Comparison of ENCODE assay signal across 8 cellular contexts in the genomic region with DNA sequence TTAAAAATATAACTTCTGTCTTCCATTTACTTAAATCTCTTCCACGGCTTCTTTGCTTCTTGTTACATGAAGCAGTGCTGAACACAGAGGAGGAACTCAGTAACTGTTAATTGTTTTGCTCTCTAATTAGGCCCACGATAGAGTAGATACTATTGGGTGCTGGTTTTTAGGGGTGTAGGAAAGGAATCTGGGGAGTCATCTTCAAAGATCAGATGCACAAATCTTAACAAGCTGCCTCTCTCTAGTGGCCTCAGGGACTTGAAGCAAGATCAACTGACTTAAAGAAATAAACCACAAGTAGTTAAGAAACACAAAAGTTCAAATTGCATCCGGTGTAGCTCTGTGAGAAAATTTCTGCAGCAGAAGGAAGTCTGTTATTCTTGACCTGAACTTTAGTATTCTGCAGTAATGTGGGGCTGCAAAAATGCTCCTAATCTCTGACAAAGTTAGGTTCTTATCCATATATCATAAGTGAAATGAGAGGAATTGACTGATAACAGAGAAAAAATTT. TPM values are rescaled to one million over a fixed set of nuclear protein-coding genes. Genes with fewer than 3 reads are reported as not detected.
DNase-seq lines count a peak whose midpoint lies in the region; TF ChIP-seq lines count a peak whose summit lies in the region.

No MANE protein-coding gene starts in this region.

- H3K27ac ChIP-seq in GM23248, result no peak overlapping the region

- in situ Hi-C loops in GM13977 (cut with MboI; ENCODE audit: low pct_unique_long_range_greater_than_20kb, low sequenced_read_pairs, unreplicated experiment), result no loop called here
- in situ Hi-C loops in GM23248 (cut with MboI), result no loop called here
- in situ Hi-C loops in HAP-1 (cut with MboI; ENCODE audit: low sequenced_read_pairs), result no loop called here

- H3K79me2 ChIP-seq in GM23248 (ENCODE audit: insufficient read depth), result no peaks in the 10 kb centered on the region

- H3K9me3 ChIP-seq in GM23248 (ENCODE audit: low read depth) (no peaks in the 10 kb centered on the region), HAP-1 (0 out of 2 replicates have a peak, but pooled peaks cover 2% of the 10 kb centered on the region)

- peak overlapping the region; percentile 12; the same call in 1 of the 2 replicates for H2AFZ ChIP-seq in GM23248

- peaks cover 35% of the 10 kb centered on the region for H3F3A ChIP-seq in GM23248 (ENCODE audit: insufficient read depth)

- H3K9ac ChIP-seq in GM23248, result no peak overlapping the region

- TF ChIP-seq CTCF in GM13977 (IDR thresholded peaks at IDR 0.05; ENCODE audit: extremely low read depth, insufficient read depth, missing control alignments) (no peak), foreskin fibroblast (IDR thresholded peaks at IDR 0.05; ENCODE audit: low read depth, low read length) (no peak)

- H3K4me3 ChIP-seq in GM23248, result 0 out of 2 replicates have a peak overlapping the region, but pooled peaks have one; percentile 2
- no peak overlapping the region for H3K4me3 ChIP-seq in foreskin fibroblast (ENCODE audit: low read depth in 1 of 2, low read length in 2 of 2)
- H3K4me3 ChIP-seq in HAP-1, result no peak overlapping the region

- no peaks in the 10 kb centered on the region for H4K20me1 ChIP-seq in GM23248 (ENCODE audit: insufficient read depth)

- H3K27me3 ChIP-seq in GM23248 (replicated peaks; ENCODE audit: insufficient read depth), result no peaks in the 10 kb centered on the region
- no peaks in the 10 kb centered on the region for H3K27me3 ChIP-seq in HAP-1 (ENCODE audit: low read depth)

- H3K9me2 ChIP-seq in GM23248 (ENCODE audit: insufficient read depth), result no peaks in the 10 kb centered on the region; the same call in 1 of the 2 replicates

- H3K4me2 ChIP-seq in GM23248 (ENCODE audit: unreplicated experiment), result peak overlapping the region; percentile 6

- peak; percentile 45 for DNase-seq in GM13977 (ENCODE audit: low spot score)
- peak; percentile 29 for DNase-seq in GM23248
- peak; percentile 72 to 89 for DNase-seq in NOMO-1 (lab: John Stamatoyannopoulos, UW; ENCODE audit: unreplicated experiment in 2 of 2)
- DNase-seq in foreskin fibroblast, result peak; percentile 55 to 65
- no peak for DNase-seq in superior temporal gyrus (ENCODE audit: extremely low spot score)
- DNase-seq in NCI-H2081 (lab: John Stamatoyannopoulos, UW), result no peak
- no peak for DNase-seq in HAP-1 (ENCODE audit: low spot score in 2 of 2)
- no peak for DNase-seq in NCI-H345 treated with DMSO at 0.1 percent for 48 hours (lab: John Stamatoyannopoulos, UW; ENCODE audit: unreplicated experiment)

- H3K4me1 ChIP-seq in GM23248 (ENCODE audit: insufficient read depth) (peaks cover 28% of the 10 kb centered on the region), HAP-1 (no peaks in the 10 kb centered on the region)

- 52% methylated on average over 3 of the region's 3 CpGs for WGBS in GM23248 (ENCODE audit: low coverage in 1 of 2, low lambda C conversion rate in 2 of 2, missing lambda C conversion rate in 2 of 2), 2 experiments

- H3K36me3 ChIP-seq in GM23248 (ENCODE audit: low read depth) (no peaks in the 10 kb centered on the region), HAP-1 (replicated peaks) (no peaks in the 10 kb centered on the region)

RNA-seq across cellular contexts. Expression of a gene that starts 51.6 kb away (rescaled TPM):
- total RNA-seq in GM23248 (2014; rRNA removed; shearing (Covaris generic)), result 10.4 and 12.0 TPM in 2 replicates
- 2.1 and 2.3 TPM in 2 replicates for polyA plus RNA-seq in GM23248 (2016; fragmentation: Nextera tagmentation; extraction: Ambion mirVana)

Comparison
In these comparisons a context has a peak if more than half of its experiments do, and no peak if none do; other contexts are left out.
1. DNase-seq: peak in GM13977 (single experiment), GM23248 (single experiment), NOMO-1 (2 of 2) and foreskin fibroblast (2 of 2); none in superior temporal gyrus (single experiment), NCI-H2081 (0 of 2), HAP-1 (0 of 2) and NCI-H345 treated with DMSO at 0.1 percent for 48 hours (single experiment).